In genomic region chr2:204145197-204146190, GRCh38 we compare ENCODE assay signal across 8 cellular contexts.
A peak's percentile ranks its signal among the peaks of the same experiment; 100 is the strongest.
DNase-seq lines count a peak whose midpoint lies in the region; ATAC-seq and TF ChIP-seq lines count a peak whose summit lies in the region.

No MANE protein-coding gene starts in this region.

- H3K4me3 ChIP-seq in foreskin fibroblast (ENCODE audit: low read depth in 1 of 2, low read length in 2 of 2) (peak overlapping the region; percentile 34 to 43), neutrophil (ENCODE audit: low read depth in 1 of 2, low read length in 1 of 2) (peak overlapping the region in 1 of 2 experiments; percentile 12)

- intact Hi-C loops in activated T-helper 2 cell treated with anti-CD3 and anti-CD28 coated beads, Interferon-gamma antibody, Interleukin-2, Interleukin-4, amounts not matched to agents 10 μg/mL and 5 μg/mL and 100 μg/mL, durations not matched to agents 14 hours and 24 hours and 36 hours (cut with micrococcal nuclease) = loop anchor here (1.0 to 2.0 kb wide), 3 partner anchors 33 to 115 kb away; no protein-coding TSS in a partner anchor

- H3K27me3 Mint-ChIP-seq in activated T-helper 2 cell treated with anti-CD3 and anti-CD28 coated beads, Interferon-gamma antibody, Interleukin-2, Interleukin-4, amounts not matched to agents 10 μg/mL and 5 μg/mL and 100 μg/mL, durations not matched to agents 14 hours and 24 hours and 36 hours (ENCODE audit: low read depth) = peaks cover 30% of the 10 kb centered on the region

- peak overlapping the region; percentile 75 for H3K27ac Mint-ChIP-seq in activated T-helper 2 cell treated with anti-CD3 and anti-CD28 coated beads, Interferon-gamma antibody, Interleukin-2, Interleukin-4, amounts not matched to agents 10 μg/mL and 5 μg/mL and 100 μg/mL, durations not matched to agents 14 hours and 24 hours and 36 hours

- H3K9me3 Mint-ChIP-seq in activated T-helper 2 cell treated with anti-CD3 and anti-CD28 coated beads, Interferon-gamma antibody, Interleukin-2, Interleukin-4, amounts not matched to agents 10 μg/mL and 5 μg/mL and 100 μg/mL, durations not matched to agents 14 hours and 24 hours and 36 hours = no peaks in the 10 kb centered on the region

- TF ChIP-seq CTCF in foreskin fibroblast (IDR thresholded peaks at IDR 0.05; ENCODE audit: low read depth, low read length) (peak; percentile 91), neutrophil (IDR thresholded peaks at IDR 0.05) (peak; percentile 54)

- no peaks in the 10 kb centered on the region for H3K36me3 Mint-ChIP-seq in activated T-helper 2 cell treated with anti-CD3 and anti-CD28 coated beads, Interferon-gamma antibody, Interleukin-2, Interleukin-4, amounts not matched to agents 10 μg/mL and 5 μg/mL and 100 μg/mL, durations not matched to agents 14 hours and 24 hours and 36 hours (ENCODE audit: low read depth)

- in situ Hi-C loops in KBM-7 (cut with MboI; ENCODE audit: low pct_unique_long_range_greater_than_20kb, low sequenced_read_pairs) = no loop called here

- DNase-seq in DMS79 treated with DMSO at 0.1 percent for 48 hours (lab: John Stamatoyannopoulos, UW) (peak; percentile 80), KBM-7 (peak; percentile 75), RKO (ENCODE audit: low spot score) (peak; percentile 70), foreskin fibroblast (peak; percentile 42 to 82), stromal cell of bone marrow (ENCODE audit: low read depth) (peak; percentile 52)
- peak; percentile 69 for DNase-seq in activated T-helper 2 cell treated with anti-CD3 and anti-CD28 coated beads, Interferon-gamma antibody, Interleukin-2, Interleukin-4, amounts not matched to agents 10 μg/mL and 5 μg/mL and 100 μg/mL, durations not matched to agents 14 hours and 24 hours and 36 hours (ENCODE audit: low spot score)

- no peaks in the 10 kb centered on the region for H3K9me3 ChIP-seq in neutrophil

- H3K36me3 ChIP-seq in neutrophil = no peaks in the 10 kb centered on the region

- H3K4me1 Mint-ChIP-seq in activated T-helper 2 cell treated with anti-CD3 and anti-CD28 coated beads, Interferon-gamma antibody, Interleukin-2, Interleukin-4, amounts not matched to agents 10 μg/mL and 5 μg/mL and 100 μg/mL, durations not matched to agents 14 hours and 24 hours and 36 hours (ENCODE audit: low read depth) = peaks cover 19% of the 10 kb centered on the region

- no peak overlapping the region for H3K27ac ChIP-seq in neutrophil

- ATAC-seq in GM21786 (IDR thresholded peaks at IDR 0.05; ENCODE audit: unreplicated experiment) = peak; percentile 97

- H3K4me1 ChIP-seq in neutrophil (ENCODE audit: control insufficient read depth in 1 of 2, insufficient read depth in 1 of 2, low read depth in 1 of 2, low read length in 1 of 2) = peaks cover 6 to 9% of the 10 kb centered on the region in 2 experiments

- H3K4me3 Mint-ChIP-seq in activated T-helper 2 cell treated with anti-CD3 and anti-CD28 coated beads, Interferon-gamma antibody, Interleukin-2, Interleukin-4, amounts not matched to agents 10 μg/mL and 5 μg/mL and 100 μg/mL, durations not matched to agents 14 hours and 24 hours and 36 hours (ENCODE audit: low read depth) = peak overlapping the region; percentile 76

- no peaks in the 10 kb centered on the region for H3K27me3 ChIP-seq in neutrophil
